In the genomic region with DNA sequence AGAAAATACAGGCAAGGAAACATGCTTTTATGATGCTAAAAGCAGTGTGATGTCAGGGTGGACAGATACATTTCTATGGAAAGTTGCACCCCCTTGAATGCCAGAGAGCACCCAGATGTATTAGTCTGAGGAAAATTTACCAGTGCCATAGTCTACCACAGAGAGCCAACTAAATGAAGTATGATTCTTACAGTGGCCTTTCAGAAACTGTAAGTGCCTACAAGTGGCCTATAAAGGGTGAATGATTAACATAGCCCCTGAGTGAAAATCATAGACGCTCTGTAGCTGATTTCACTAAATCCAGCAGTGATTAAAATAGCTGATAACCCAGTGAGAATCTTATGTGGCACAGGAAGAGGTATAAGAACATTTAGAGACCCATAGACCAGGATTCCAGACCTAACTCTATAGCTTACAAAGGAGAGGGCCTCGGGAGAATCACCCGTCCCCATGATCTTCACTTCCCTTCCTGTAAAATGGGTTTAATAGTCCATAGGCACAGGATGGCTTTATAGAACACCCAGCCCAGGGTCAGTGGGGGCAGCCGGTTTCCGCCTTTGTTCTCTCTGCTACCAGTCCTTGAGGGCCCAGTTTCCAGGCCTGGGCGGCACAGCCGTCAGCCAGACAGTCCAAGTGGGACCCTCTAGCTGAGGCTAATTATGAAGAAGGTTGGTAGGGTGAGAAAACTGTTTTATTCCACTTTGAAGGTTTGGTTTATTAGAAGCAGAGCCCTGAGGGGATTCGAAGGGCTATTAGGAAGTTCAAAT, we compare ENCODE assay signal across 17 cellular contexts. TPM values are rescaled to one million over a fixed set of nuclear protein-coding genes. Genes with fewer than 3 reads are reported as not detected.
"Had no signal": no experiment of that assay in that cellular context is flagged by ENCODE, and none has a peak within 500 bp of the region (broad histone marks: within the 10 kb centered on the region; RNA-seq: fewer than 3 reads in every experiment).

No MANE protein-coding gene starts in this region.

- H3K4me3 Mint-ChIP-seq: activated CD4-positive, alpha-beta T cell treated with anti-CD3 and anti-CD28 coated beads, Interleukin-2, amount 10 ng/mL, durations not matched to agents 7 days and 5 days; activated naive CD8-positive, alpha-beta T cell treated with anti-CD3 and anti-CD28 coated beads, Interleukin-2, amount 10 ng/mL, durations not matched to agents 7 days and 5 days; activated T-helper 1 cell treated with anti-CD3 and anti-CD28 coated beads, Interleukin-12 subunit alpha, Interleukin-12 subunit beta, Interleukin-2, Interleukin-4 antibody, amounts not matched to agents 30 ng/mL and 10 ng/mL and 1 ng/mL, durations not matched to agents 14 hours and 24 hours and 36 hours had no signal

- H3K36me3 Mint-ChIP-seq: activated naive CD8-positive, alpha-beta T cell treated with anti-CD3 and anti-CD28 coated beads, Interleukin-2, amount 10 ng/mL, durations not matched to agents 7 days and 5 days had no signal

- H3K27ac Mint-ChIP-seq: activated CD4-positive, alpha-beta T cell treated with anti-CD3 and anti-CD28 coated beads, Interleukin-2, amount 10 ng/mL, durations not matched to agents 7 days and 5 days; activated naive CD8-positive, alpha-beta T cell treated with anti-CD3 and anti-CD28 coated beads, Interleukin-2, amount 10 ng/mL, durations not matched to agents 7 days and 5 days; activated T-helper 1 cell treated with anti-CD3 and anti-CD28 coated beads, Interleukin-12 subunit alpha, Interleukin-12 subunit beta, Interleukin-2, Interleukin-4 antibody, amounts not matched to agents 30 ng/mL and 10 ng/mL and 1 ng/mL, durations not matched to agents 14 hours and 24 hours and 36 hours had no signal

- H3K27ac ChIP-seq: foreskin keratinocyte, heart left ventricle, pancreas, tibial nerve had no signal

- H3K4me1 Mint-ChIP-seq: activated CD4-positive, alpha-beta T cell treated with anti-CD3 and anti-CD28 coated beads, Interleukin-2, amount 10 ng/mL, durations not matched to agents 7 days and 5 days; activated naive CD8-positive, alpha-beta T cell treated with anti-CD3 and anti-CD28 coated beads, Interleukin-2, amount 10 ng/mL, durations not matched to agents 7 days and 5 days had no signal

- H3K4me3 ChIP-seq: pancreas had no signal

- H3K9me3 ChIP-seq: heart left ventricle, pancreas, tibial nerve had no signal

- H3K36me3 ChIP-seq: heart left ventricle, pancreas, tibial nerve had no signal

- DNase-seq: activated CD4-positive, alpha-beta T cell treated with anti-CD3 and anti-CD28 coated beads, Interleukin-2, amount 10 ng/mL, durations not matched to agents 7 days and 5 days; activated CD4-positive, CD25-positive, alpha-beta regulatory T cell; activated CD8-positive, alpha-beta memory T cell treated with anti-CD3 and anti-CD28 coated beads for 24 hours; activated naive CD8-positive, alpha-beta T cell treated with anti-CD3 and anti-CD28 coated beads, Interleukin-2, amount 10 ng/mL, durations not matched to agents 7 days and 5 days; aorta; cortex of kidney; effector CD4-positive, alpha-beta T cell; foreskin keratinocyte; heart left ventricle; pancreas; stimulated activated CD4-positive, alpha-beta T cell treated with anti-CD3 and anti-CD28 coated beads, Interleukin-4, amount 100 ng/mL, for 24 hours; stimulated activated CD8-positive, alpha-beta memory T cell treated with anti-CD3 and anti-CD28 coated beads, Interleukin-4, amount 100 ng/mL, for 48 hours; stimulated activated naive CD4-positive, alpha-beta T cell treated with Interleukin-2 at 50 U/mL for 16 hours; SW 1271 had no signal

- H3K4me1 ChIP-seq: foreskin keratinocyte had no signal

- H3K9me3 Mint-ChIP-seq: activated CD4-positive, alpha-beta T cell treated with anti-CD3 and anti-CD28 coated beads, Interleukin-2, amount 10 ng/mL, durations not matched to agents 7 days and 5 days; activated naive CD8-positive, alpha-beta T cell treated with anti-CD3 and anti-CD28 coated beads, Interleukin-2, amount 10 ng/mL, durations not matched to agents 7 days and 5 days; activated T-helper 1 cell treated with anti-CD3 and anti-CD28 coated beads, Interleukin-12 subunit alpha, Interleukin-12 subunit beta, Interleukin-2, Interleukin-4 antibody, amounts not matched to agents 30 ng/mL and 10 ng/mL and 1 ng/mL, durations not matched to agents 14 hours and 24 hours and 36 hours had no signal

RNA-seq across cellular contexts. Expression of gene CACNA2D3, which starts 35.5 kb away (rescaled TPM):
- total RNA-seq: activated CD4-positive, alpha-beta T cell treated with anti-CD3 and anti-CD28 coated beads, Interleukin-2, amount 10 ng/mL, durations not matched to agents 7 days and 5 days; activated naive CD8-positive, alpha-beta T cell treated with anti-CD3 and anti-CD28 coated beads, Interleukin-2, amount 10 ng/mL, durations not matched to agents 7 days and 5 days; activated T-helper 1 cell treated with anti-CD3 and anti-CD28 coated beads, Interleukin-12 subunit alpha, Interleukin-12 subunit beta, Interleukin-2, Interleukin-4 antibody, amounts not matched to agents 30 ng/mL and 10 ng/mL and 1 ng/mL, durations not matched to agents 14 hours and 24 hours and 36 hours; T-helper 2 cell treated with Interferon-gamma antibody and Interleukin-4, amounts not matched to agents 100 ng/mL and 5 ng/mL, for 36 hours had no signal
